ENCODE assay signal across 6 cellular contexts in genomic region chr6:41071501-41071922, GRCh38.
A peak's percentile ranks its signal among the peaks of the same experiment; 100 is the strongest.
DNase-seq lines count a peak whose midpoint lies in the region; ATAC-seq lines count a peak whose summit lies in the region.

No MANE protein-coding gene starts in this region.

- ATAC-seq in activated naive CD8-positive, alpha-beta T cell treated with anti-CD3 and anti-CD28 coated beads, Interleukin-2, amount 50 U/mL, for 24 hours = no peak

- peak overlapping the region; percentile 78 to 96 for H3K4me3 ChIP-seq in mucosa of rectum (ENCODE audit: low read length in 2 of 2)

- H3K9me3 Mint-ChIP-seq in activated naive CD8-positive, alpha-beta T cell treated with anti-CD3 and anti-CD28 coated beads, Interleukin-2, amount 50 U/mL, for 24 hours = no peaks in the 10 kb centered on the region

- no peaks in the 10 kb centered on the region for H3K27me3 Mint-ChIP-seq in activated naive CD8-positive, alpha-beta T cell treated with anti-CD3 and anti-CD28 coated beads, Interleukin-2, amount 50 U/mL, for 24 hours

- H3K36me3 Mint-ChIP-seq in activated naive CD8-positive, alpha-beta T cell treated with anti-CD3 and anti-CD28 coated beads, Interleukin-2, amount 50 U/mL, for 24 hours (ENCODE audit: low read depth) = peaks cover 43% of the 10 kb centered on the region

- peaks cover 55% of the 10 kb centered on the region for H3K4me1 Mint-ChIP-seq in activated naive CD8-positive, alpha-beta T cell treated with anti-CD3 and anti-CD28 coated beads, Interleukin-2, amount 50 U/mL, for 24 hours

- peaks cover 20 to 22% of the 10 kb centered on the region in 2 donors for H3K4me1 ChIP-seq in mucosa of rectum (ENCODE audit: control insufficient read depth in 2 of 2, insufficient read depth in 2 of 2, low read length in 2 of 2)

- peak overlapping the region; percentile 92 for H3K4me3 Mint-ChIP-seq in activated naive CD8-positive, alpha-beta T cell treated with anti-CD3 and anti-CD28 coated beads, Interleukin-2, amount 50 U/mL, for 24 hours

- H3K9ac ChIP-seq in mucosa of rectum (ENCODE audit: low read depth in 1 of 2, low read length in 2 of 2) = peak overlapping the region; percentile 98 to 100

- no peaks in the 10 kb centered on the region for H3K9me3 ChIP-seq in mucosa of rectum (ENCODE audit: control insufficient read depth in 2 of 2, low read length in 2 of 2)

- peak; percentile 31 for DNase-seq in activated gamma-delta T cell (lab: John Stamatoyannopoulos, UW)
- no peak for DNase-seq in activated gamma-delta T cell treated with Interleukin-2 at 50 U/mL for 16 hours
- DNase-seq in activated naive CD8-positive, alpha-beta T cell treated with anti-CD3 and anti-CD28 coated beads, Interleukin-2, amount 50 U/mL, for 24 hours = no peak
- DNase-seq in amniotic stem cell (lab: John Stamatoyannopoulos, UW) = no peak
- no peak for DNase-seq in NCI-H1105 treated with DMSO at 0.1 percent for 48 hours (lab: John Stamatoyannopoulos, UW)

- no peaks in the 10 kb centered on the region for H3K27me3 ChIP-seq in mucosa of rectum (ENCODE audit: control insufficient read depth in 2 of 2, insufficient read depth in 2 of 2, low read length in 2 of 2)

- H3K27ac ChIP-seq in mucosa of rectum (ENCODE audit: low read depth in 2 of 2, low read length in 2 of 2) = peak overlapping the region; percentile 99 to 100

- H3K36me3 ChIP-seq in mucosa of rectum (ENCODE audit: control insufficient read depth in 2 of 2, insufficient read depth in 2 of 2, low read length in 2 of 2) = peaks cover 10 to 20% of the 10 kb centered on the region in 2 donors

- H3K27ac Mint-ChIP-seq in activated naive CD8-positive, alpha-beta T cell treated with anti-CD3 and anti-CD28 coated beads, Interleukin-2, amount 50 U/mL, for 24 hours = peak overlapping the region; percentile 96
